Comparison of ENCODE assay signal across 8 cellular contexts in genomic region chr16:15055141-15056053, GRCh38. TPM values are rescaled to one million over a fixed set of nuclear protein-coding genes. Genes with fewer than 3 reads are reported as not detected.
DNase-seq lines count a peak whose midpoint lies in the region; ATAC-seq and TF ChIP-seq lines count a peak whose summit lies in the region.

No MANE protein-coding gene starts in this region.

- H3K4me3 ChIP-seq in cardiac muscle cell (peak overlapping the region; percentile 62), right cardiac atrium (ENCODE audit: low read length) (peak overlapping the region; percentile 93), skeletal muscle cell (ENCODE audit: low read depth, low read length) (peak overlapping the region; percentile 97)

- H3K27ac ChIP-seq in cardiac muscle cell (peak overlapping the region; percentile 3), right cardiac atrium (ENCODE audit: low read length) (peak overlapping the region; percentile 65)

- no peaks in the 10 kb centered on the region for H3K4me1 ChIP-seq in cardiac muscle cell (ENCODE audit: low read depth)
- peaks cover 4% of the 10 kb centered on the region for H3K4me1 ChIP-seq in right cardiac atrium (ENCODE audit: control insufficient read depth, insufficient read depth, low read length)

- 2% methylated on average over 81 of the region's 81 CpGs for WGBS in right cardiac atrium

- H3K9me3 ChIP-seq in cardiac muscle cell (ENCODE audit: low read depth) (no peaks in the 10 kb centered on the region), right cardiac atrium (ENCODE audit: control insufficient read depth, low read length) (no peaks in the 10 kb centered on the region)

- H3K27me3 ChIP-seq in cardiac muscle cell (no peaks in the 10 kb centered on the region), right cardiac atrium (ENCODE audit: control insufficient read depth, insufficient read depth) (no peaks in the 10 kb centered on the region)

- no peak for DNase-seq in cardiac muscle cell (ENCODE audit: low read depth in 1 of 2, low spot score in 1 of 2)
- DNase-seq in cardiac septum (ENCODE audit: low spot score) = no peak
- DNase-seq in NCI-H1105 treated with DMSO at 0.1 percent for 48 hours (lab: John Stamatoyannopoulos, UW) = peak; percentile 47
- DNase-seq in activated gamma-delta T cell (lab: John Stamatoyannopoulos, UW) = peak; percentile 78
- peak in 2 of 3 donors; percentile 63 to 73 for DNase-seq in right cardiac atrium
- no peak for DNase-seq in skeletal muscle cell (ENCODE audit: low read depth)
- DNase-seq in superior temporal gyrus (ENCODE audit: extremely low spot score) = no peak

- peaks cover 8% of the 10 kb centered on the region for H3K36me3 ChIP-seq in cardiac muscle cell

- ATAC-seq in HG02571 (IDR thresholded peaks at IDR 0.05; ENCODE audit: unreplicated experiment) = peak; percentile 52
- peak; percentile 52 to 55 for ATAC-seq in right cardiac atrium

- no peak for TF ChIP-seq CTCF in cardiac muscle cell (IDR thresholded peaks at IDR 0.05; ENCODE audit: low read depth, low read length)

- intact Hi-C loops in cardiac septum (cut with DNase I) = no loop called here
- intact Hi-C loops in right cardiac atrium (cut with DNase I) = no loop called here

RNA-seq across cellular contexts. Expression of gene NTAN1, which starts 0.5 kb away (rescaled TPM):
- total RNA-seq in cardiac muscle cell (33.4 and 41.0 TPM in 2 replicates), cardiac septum (33.6 TPM), right cardiac atrium (10 to 100 TPM; 21.4 to 27.9 (median 23.6) TPM)
- polyA plus RNA-seq in cardiac muscle cell (42.7 and 68.6 TPM in 2 replicates), right cardiac atrium (37.2 TPM)

RNA-seq across cellular contexts. Expression of gene RRN3, which starts 38.7 kb away (rescaled TPM):
- total RNA-seq in cardiac muscle cell (19.1 and 23.2 TPM in 2 replicates), cardiac septum (22.3 TPM), right cardiac atrium (10 to 100 TPM; 22.3 to 25.5 (median 24.0) TPM)
- polyA plus RNA-seq in cardiac muscle cell (15.1 and 22.6 TPM in 2 replicates), right cardiac atrium (13.1 TPM)

Comparison
In these comparisons a context has a peak if more than half of its experiments do, and no peak if none do; other contexts are left out.
1. DNase-seq: peak in NCI-H1105 treated with DMSO at 0.1 percent for 48 hours (single experiment), activated gamma-delta T cell (single experiment) and right cardiac atrium (2 of 3); none in cardiac muscle cell (0 of 2), cardiac septum (single experiment), skeletal muscle cell (single experiment) and superior temporal gyrus (single experiment).
2. Peak in every context shown above with its lines, with median percentiles within 50 percentile points of each other: H3K4me3 ChIP-seq.